Comparison of ENCODE assay signal across 9 cellular contexts in genomic region chr3:52315977-52316764, GRCh38. TPM values are rescaled to one million over a fixed set of nuclear protein-coding genes. Genes with fewer than 3 reads are reported as not detected.
DNase-seq lines count a peak whose midpoint lies in the region; ATAC-seq and TF ChIP-seq lines count a peak whose summit lies in the region.
"Had no signal": no experiment of that assay in that cellular context is flagged by ENCODE, and none has a peak within 500 bp of the region (broad histone marks: within the 10 kb centered on the region; RNA-seq: fewer than 3 reads in every experiment).

Gene DNAH1 (plus strand): TSS chr3:52316319. CDS start chr3:52322443, 6,124 bp downstream.

- TF ChIP-seq CTCF in subcutaneous adipose tissue (IDR thresholded peaks at IDR 0.05; ENCODE audit: low read depth) = no peak
- TF ChIP-seq CTCF in WERI-Rb-1 (IDR thresholded peaks at IDR 0.05; ENCODE audit: low read depth, low read length) = no peak

- no peaks in the 10 kb centered on the region for H3K27me3 ChIP-seq in WERI-Rb-1 (ENCODE audit: insufficient read depth, low read depth, severe bottlenecking)

- no peak within 1 kb of the TSS for H3K4me3 ChIP-seq in WERI-Rb-1 (ENCODE audit: low read depth, low read length)

- no peak within 1 kb of the TSS for H3K27ac ChIP-seq in WERI-Rb-1

- H3K9me3 Mint-ChIP-seq in activated CD4-positive, alpha-beta T cell treated with anti-CD3 and anti-CD28 coated beads, Interleukin-2, amount 10 ng/mL, durations not matched to agents 7 days and 5 days = no peaks in the 10 kb centered on the region
- no peaks in the 10 kb centered on the region for H3K9me3 Mint-ChIP-seq in T-cell

- no peak within 1 kb of the TSS for H3K27ac Mint-ChIP-seq in activated CD4-positive, alpha-beta T cell treated with anti-CD3 and anti-CD28 coated beads, Interleukin-2, amount 10 ng/mL, durations not matched to agents 7 days and 5 days
- peak within 1 kb of the TSS; percentile 52 to 82 for H3K27ac Mint-ChIP-seq in T-cell

- no peak within 1 kb of the TSS for H3K4me3 Mint-ChIP-seq in activated CD4-positive, alpha-beta T cell treated with anti-CD3 and anti-CD28 coated beads, Interleukin-2, amount 10 ng/mL, durations not matched to agents 7 days and 5 days
- H3K4me3 Mint-ChIP-seq in T-cell = peak within 1 kb of the TSS; percentile 21 to 69 (median 64)

- CTCF ChIA-PET in activated CD4-positive, alpha-beta T cell treated with anti-CD3 and anti-CD28 coated beads, Interleukin-2, amount 10 ng/mL, durations not matched to agents 7 days and 5 days (lab: Charles Lee) = interaction anchor here (1.0 to 1.4 kb wide), 3 partner anchors 21 to 96 kb away, joined by 3 read pairs; no protein-coding TSS in a partner anchor
- CTCF ChIA-PET in T-cell (lab: Charles Lee) = interaction anchor here in 1 of 2 donors (0.6 to 0.7 kb wide), 2 partner anchors 73 to 257 kb away, joined by 3 to 6 read pairs; no protein-coding TSS in a partner anchor

- no peaks in the 10 kb centered on the region for H3K36me3 Mint-ChIP-seq in activated CD4-positive, alpha-beta T cell treated with anti-CD3 and anti-CD28 coated beads, Interleukin-2, amount 10 ng/mL, durations not matched to agents 7 days and 5 days (ENCODE audit: low read depth)
- no peaks in the 10 kb centered on the region for H3K36me3 Mint-ChIP-seq in T-cell

- H3K9me3 ChIP-seq in WERI-Rb-1 (ENCODE audit: severe bottlenecking) = no peaks in the 10 kb centered on the region

- peaks cover 17% of the 10 kb centered on the region for H3K4me1 Mint-ChIP-seq in activated CD4-positive, alpha-beta T cell treated with anti-CD3 and anti-CD28 coated beads, Interleukin-2, amount 10 ng/mL, durations not matched to agents 7 days and 5 days
- peaks cover 17 to 33% (median 20%) of the 10 kb centered on the region in 3 donors for H3K4me1 Mint-ChIP-seq in T-cell

- H3K36me3 ChIP-seq in WERI-Rb-1 = no peaks in the 10 kb centered on the region

- no peak for DNase-seq in activated CD4-positive, alpha-beta T cell treated with anti-CD3 and anti-CD28 coated beads, Interleukin-2, amount 10 ng/mL, durations not matched to agents 7 days and 5 days
- no peak for DNase-seq in activated CD4-positive, alpha-beta T cell treated with anti-CD3 and anti-CD28 coated beads, Interleukin-2, amount 50 U/mL, for 4 hours
- DNase-seq in T-cell (no peak), left colon (no peak), WERI-Rb-1 (no peak), SKM-1 (lab: John Stamatoyannopoulos, UW; ENCODE audit: unreplicated experiment) (no peak)
- DNase-seq: activated CD4-positive, alpha-beta T cell treated with anti-CD3 and anti-CD28 coated beads for 1 hour had no signal

- intact Hi-C loops in left colon (cut with DNase I, micrococcal nuclease) = no loop called here

- POLR2A ChIA-PET in activated CD4-positive, alpha-beta T cell treated with anti-CD3 and anti-CD28 coated beads, Interleukin-2, amount 10 ng/mL, durations not matched to agents 7 days and 5 days (lab: Charles Lee) = no interaction called here
- POLR2A ChIA-PET in T-cell (lab: Charles Lee) = no interaction called here

- no peaks in the 10 kb centered on the region for H3K27me3 Mint-ChIP-seq in activated CD4-positive, alpha-beta T cell treated with anti-CD3 and anti-CD28 coated beads, Interleukin-2, amount 10 ng/mL, durations not matched to agents 7 days and 5 days
- no peaks in the 10 kb centered on the region for H3K27me3 Mint-ChIP-seq in T-cell

- no peak for ATAC-seq in T-cell (replicated peaks in 1 of 4)
- ATAC-seq in left colon = no peak
- no peak for ATAC-seq in GM18498 (IDR thresholded peaks at IDR 0.05; ENCODE audit: unreplicated experiment)

RNA-seq across cellular contexts. Expression of gene DNAH1, which starts in this region (rescaled TPM):
- total RNA-seq in activated CD4-positive, alpha-beta T cell treated with anti-CD3 and anti-CD28 coated beads, Interleukin-2, amount 10 ng/mL, durations not matched to agents 7 days and 5 days = 10 to 100 TPM; 25.2 to 25.7 TPM
- total RNA-seq in T-cell (10 to 100 TPM; 41.5 to 72.0 (median 44.2) TPM), left colon (10 to 100 TPM; 12.8 to 14.1 TPM), subcutaneous adipose tissue (10 to 100 TPM in 3 of 4 donors, 1 to 10 TPM in 1; 9.5 to 30.3 (median 14.6) TPM)
